2 cellular contexts compared by ENCODE assay signal in genomic region chr1:164636744-164637143, GRCh38.
TF ChIP-seq lines count a peak whose summit lies in the region.

No MANE protein-coding gene starts in this region.

TF ChIP-seq in A549, 52 proteins besides CTCF, POLR2A, EP300 and RAD21 (continued from another document):
- TF ChIP-seq PBX3 (IDR thresholded peaks at IDR 0.05) (no peak), JUNB (IDR thresholded peaks at IDR 0.05) (no peak), FOXS1 (CRISPR knock-in tag; IDR thresholded peaks at IDR 0.05) (no peak), HDAC2 (IDR thresholded peaks at IDR 0.05) (no peak), ZNF302 (CRISPR knock-in tag; IDR thresholded peaks at IDR 0.05) (no peak), EHMT2 (IDR thresholded peaks at IDR 0.05; ENCODE audit: low read depth) (no peak), SMC3 (IDR thresholded peaks at IDR 0.05) (no peak), NFE2L2 (conservative IDR thresholded peaks at IDR 0.05; ENCODE audit: low read length) (no peak), HOXA7 (CRISPR knock-in tag; IDR thresholded peaks at IDR 0.05) (no peak), RFX5 (IDR thresholded peaks at IDR 0.05) (no peak), ZSCAN20 (CRISPR knock-in tag; IDR thresholded peaks at IDR 0.05) (no peak), E2F6 (IDR thresholded peaks at IDR 0.05; ENCODE audit: borderline replicate concordance, low read depth) (no peak)
- TF ChIP-seq, protein P1, sequence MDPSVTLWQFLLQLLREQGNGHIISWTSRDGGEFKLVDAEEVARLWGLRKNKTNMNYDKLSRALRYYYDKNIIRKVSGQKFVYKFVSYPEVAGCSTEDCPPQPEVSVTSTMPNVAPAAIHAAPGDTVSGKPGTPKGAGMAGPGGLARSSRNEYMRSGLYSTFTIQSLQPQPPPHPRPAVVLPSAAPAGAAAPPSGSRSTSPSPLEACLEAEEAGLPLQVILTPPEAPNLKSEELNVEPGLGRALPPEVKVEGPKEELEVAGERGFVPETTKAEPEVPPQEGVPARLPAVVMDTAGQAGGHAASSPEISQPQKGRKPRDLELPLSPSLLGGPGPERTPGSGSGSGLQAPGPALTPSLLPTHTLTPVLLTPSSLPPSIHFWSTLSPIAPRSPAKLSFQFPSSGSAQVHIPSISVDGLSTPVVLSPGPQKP (IDR thresholded peaks at IDR 0.05; ENCODE audit: low read depth, low read length): no peak

TF ChIP-seq in IMR-90, 13 proteins besides CTCF, POLR2A, EP300 and RAD21 (continued from another document):
- TF ChIP-seq SMC3 (IDR thresholded peaks at IDR 0.05; ENCODE audit: low read depth, low read length) (no peak), NFE2L2 (IDR thresholded peaks at IDR 0.05; ENCODE audit: low read depth, low read length) (no peak), MAFK (IDR thresholded peaks at IDR 0.05; ENCODE audit: low read depth, low read length) (no peak), RFX5 (IDR thresholded peaks at IDR 0.05; ENCODE audit: low read depth, low read length) (no peak)
- TF ChIP-seq, protein P1 (IDR thresholded peaks at IDR 0.05; ENCODE audit: borderline replicate concordance, low read depth, low read length): no peak
